In genomic region chr2:167318581-167318980, GRCh38 we compare ENCODE assay signal across 20 cellular contexts. TPM values are rescaled to one million over a fixed set of nuclear protein-coding genes. Genes with fewer than 3 reads are reported as not detected.
DNase-seq lines count a peak whose midpoint lies in the region; ATAC-seq and TF ChIP-seq lines count a peak whose summit lies in the region.
"Had no signal": no experiment of that assay in that cellular context is flagged by ENCODE, and none has a peak within 500 bp of the region (broad histone marks: within the 10 kb centered on the region; RNA-seq: fewer than 3 reads in every experiment).

No MANE protein-coding gene starts in this region.

- H3K4me1 ChIP-seq in A673 (ENCODE audit: insufficient read depth, low read length, poor library complexity, severe bottlenecking): no peaks in the 10 kb centered on the region
- H3K4me1 ChIP-seq: BE2C; BLaER1 treated with 17β-estradiol and CSF1 and Interleukin-3, amounts not matched to agents 10 nM and 100 nM had no signal

- DNase-seq in A673 (ENCODE audit: low spot score) (peak; percentile 37), astrocyte of the cerebellum (ENCODE audit: low read depth) (peak; percentile 66), cerebellum (ENCODE audit: low spot score) (peak; percentile 10), smooth muscle cell of the brain vasculature (ENCODE audit: low read depth, low spot score) (peak; percentile 46), COLO829 (ENCODE audit: low spot score) (no peak)
- DNase-seq: ACHN; AML-193; BE2C; Calu3; CD4-positive, alpha-beta T cell; CD8-positive, alpha-beta memory T cell; COR-L47; DMS79 treated with DMSO at 0.1 percent for 48 hours; GM23248; H7; HCEC 1CT had no signal

- ATAC-seq in GM19455 (IDR thresholded peaks at IDR 0.05; ENCODE audit: unreplicated experiment): no peak
- no peak for ATAC-seq in HG03432 (IDR thresholded peaks at IDR 0.05; ENCODE audit: unreplicated experiment)

- no peaks in the 10 kb centered on the region for H3K9me3 ChIP-seq in A673 (ENCODE audit: low read depth, low read length, poor library complexity, severe bottlenecking)
- H3K9me3 ChIP-seq: BE2C; BLaER1 treated with 17β-estradiol and CSF1 and Interleukin-3, amounts not matched to agents 10 nM and 100 nM had no signal

- H3K4me3 ChIP-seq in A673 (ENCODE audit: low read depth, low read length, poor library complexity, severe bottlenecking) (no peak overlapping the region), astrocyte of the cerebellum (ENCODE audit: low read depth, low read length) (no peak overlapping the region)
- H3K4me3 ChIP-seq: BLaER1 treated with 17β-estradiol and CSF1 and Interleukin-3, amounts not matched to agents 10 nM and 100 nM; GM23248 had no signal

- BruUV-seq in A673 (replicated peaks; lab: Mats Ljungman, UMichigan): no TSS peak

- TF ChIP-seq CTCF in A673 (conservative IDR thresholded peaks at IDR 0.05; ENCODE audit: low read depth, low read length) (no peak), astrocyte of the cerebellum (IDR thresholded peaks at IDR 0.05; ENCODE audit: low read depth, low read length, missing control alignments) (no peak)

- no peaks in the 10 kb centered on the region for H3K36me3 ChIP-seq in A673 (ENCODE audit: insufficient read depth, low read length, poor library complexity, severe bottlenecking)
- H3K36me3 ChIP-seq: BE2C; BLaER1 treated with 17β-estradiol and CSF1 and Interleukin-3, amounts not matched to agents 10 nM and 100 nM had no signal

- CTCF ChIA-PET in A673 (lab: Charles Lee): no interaction called here

- intact Hi-C loops in A673 (cut with micrococcal nuclease; ENCODE audit: unreplicated experiment): no loop called here

- H3K27ac ChIP-seq in A673 (ENCODE audit: low read depth, low read length, poor library complexity, severe bottlenecking): no peak overlapping the region
- H3K27ac ChIP-seq: 22Rv1; BLaER1 treated with 17β-estradiol and CSF1 and Interleukin-3, amounts not matched to agents 10 nM and 100 nM; GM23248 had no signal

- POLR2A ChIA-PET in A673 (lab: Charles Lee; ENCODE audit: low non-redundant PET): no interaction called here

- in situ Hi-C loops in astrocyte of the cerebellum (cut with HindIII; ENCODE audit: low sequenced_read_pairs): no loop called here

- no peaks in the 10 kb centered on the region for H3K27me3 ChIP-seq in A673 (replicated peaks; ENCODE audit: insufficient read depth, low read depth, low read length, poor library complexity)
- H3K27me3 ChIP-seq: BE2C; BLaER1 treated with 17β-estradiol and CSF1 and Interleukin-3, amounts not matched to agents 10 nM and 100 nM had no signal

RNA-seq across cellular contexts. Expression of gene B3GALT1, which starts 25.8 kb away (rescaled TPM):
- total RNA-seq in A673 (2021): 3.3 and 3.7 TPM in 2 replicates
- 25.2 TPM for total RNA-seq in cerebellum
- total RNA-seq: GM23248 had no signal
